In the genomic region with DNA sequence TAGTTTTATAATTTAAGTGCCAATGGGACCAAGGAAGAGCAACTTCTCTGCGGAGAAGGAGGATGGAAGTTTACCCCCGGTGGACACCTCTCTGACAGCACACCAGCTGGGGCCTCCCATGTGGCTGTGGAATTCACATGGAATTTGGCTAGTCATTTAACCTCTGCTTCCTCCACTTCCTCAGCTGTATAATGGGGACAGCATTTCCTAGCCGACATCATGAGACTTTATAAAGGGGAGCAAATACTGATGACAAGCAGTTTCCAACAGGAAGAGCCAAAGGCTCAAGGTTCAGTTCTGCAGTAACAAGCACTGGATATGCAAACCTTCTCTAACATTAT, we compare ENCODE assay signal across 1 cellular context.
TF ChIP-seq lines count a peak whose summit lies in the region.

No MANE protein-coding gene starts in this region.

TF ChIP-seq in K562, 482 proteins besides CTCF, POLR2A, EP300 and RAD21 (continued from another document):
- TF ChIP-seq, protein P1, sequence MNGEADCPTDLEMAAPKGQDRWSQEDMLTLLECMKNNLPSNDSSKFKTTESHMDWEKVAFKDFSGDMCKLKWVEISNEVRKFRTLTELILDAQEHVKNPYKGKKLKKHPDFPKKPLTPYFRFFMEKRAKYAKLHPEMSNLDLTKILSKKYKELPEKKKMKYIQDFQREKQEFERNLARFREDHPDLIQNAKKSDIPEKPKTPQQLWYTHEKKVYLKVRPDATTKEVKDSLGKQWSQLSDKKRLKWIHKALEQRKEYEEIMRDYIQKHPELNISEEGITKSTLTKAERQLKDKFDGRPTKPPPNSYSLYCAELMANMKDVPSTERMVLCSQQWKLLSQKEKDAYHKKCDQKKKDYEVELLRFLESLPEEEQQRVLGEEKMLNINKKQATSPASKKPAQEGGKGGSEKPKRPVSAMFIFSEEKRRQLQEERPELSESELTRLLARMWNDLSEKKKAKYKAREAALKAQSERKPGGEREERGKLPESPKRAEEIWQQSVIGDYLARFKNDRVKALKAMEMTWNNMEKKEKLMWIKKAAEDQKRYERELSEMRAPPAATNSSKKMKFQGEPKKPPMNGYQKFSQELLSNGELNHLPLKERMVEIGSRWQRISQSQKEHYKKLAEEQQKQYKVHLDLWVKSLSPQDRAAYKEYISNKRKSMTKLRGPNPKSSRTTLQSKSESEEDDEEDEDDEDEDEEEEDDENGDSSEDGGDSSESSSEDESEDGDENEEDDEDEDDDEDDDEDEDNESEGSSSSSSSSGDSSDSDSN (IDR thresholded peaks at IDR 0.05; ENCODE audit: borderline replicate concordance in 1 of 2, low read depth in 2 of 2, low read length in 2 of 2), result no peak
- TF ChIP-seq CREBBP (IDR thresholded peaks at IDR 0.05; ENCODE audit: low read depth, low read length), result no peak
- TF ChIP-seq NFATC3 (IDR thresholded peaks at IDR 0.05), result no peak
- peak; percentile 73 for TF ChIP-seq RBM25 (IDR thresholded peaks at IDR 0.05; ENCODE audit: low read depth, low read length, severe bottlenecking)
